In the genomic region with DNA sequence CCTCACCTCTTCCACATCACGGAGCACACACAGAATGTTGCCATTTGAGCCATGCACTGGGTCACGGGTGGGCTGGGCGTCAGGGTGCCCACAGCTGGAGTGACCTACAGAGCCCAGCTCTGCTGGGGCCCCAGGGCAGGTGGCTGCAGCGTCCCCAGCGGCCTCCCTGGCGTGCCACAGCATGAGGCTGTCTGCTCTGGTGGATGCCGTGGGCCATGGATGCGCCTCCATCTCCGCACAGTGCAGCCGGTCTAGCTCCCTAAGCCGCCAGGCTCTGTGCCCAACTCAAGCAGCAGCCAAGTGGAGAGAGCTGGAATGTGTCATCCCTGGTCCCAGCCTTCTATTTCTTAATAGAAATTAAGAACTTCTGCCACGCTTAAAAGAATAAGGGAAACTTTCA, we compare ENCODE assay signal across 14 cellular contexts. TPM values are rescaled to one million over a fixed set of nuclear protein-coding genes. Genes with fewer than 3 reads are reported as not detected.
DNase-seq lines count a peak whose midpoint lies in the region; ATAC-seq and TF ChIP-seq lines count a peak whose summit lies in the region.
"Had no signal": no experiment of that assay in that cellular context is flagged by ENCODE, and none has a peak within 500 bp of the region (broad histone marks: within the 10 kb centered on the region; RNA-seq: fewer than 3 reads in every experiment).

No MANE protein-coding gene starts in this region.

- intact Hi-C loops in left ventricle myocardium superior (cut with micrococcal nuclease), result no loop called here
- intact Hi-C loops in activated CD4-positive, alpha-beta memory T cell treated with anti-CD3 and anti-CD28 coated beads for 36 hours (cut with micrococcal nuclease), result no loop called here

- CTCF ChIA-PET in activated CD4-positive, alpha-beta memory T cell treated with anti-CD3 and anti-CD28 coated beads for 36 hours (lab: Charles Lee), result no interaction called here
- CTCF ChIA-PET in WTC11 (lab: Charles Lee) (interaction anchor here (0.7 kb wide), 1 partner anchor 60 kb away, joined by 3 read pairs; no protein-coding TSS in a partner anchor), HEK293T (lab: Yijun Ruan, JAX) (no interaction called here)

- no peaks in the 10 kb centered on the region for H3K27me3 Mint-ChIP-seq in activated CD4-positive, alpha-beta memory T cell treated with anti-CD3 and anti-CD28 coated beads for 36 hours
- H3K27me3 Mint-ChIP-seq in WTC11 (ENCODE audit: low read depth), result no peaks in the 10 kb centered on the region

- peak; percentile 71 for DNase-seq in AG08395 (ENCODE audit: low spot score)
- DNase-seq in astrocyte of the hippocampus (ENCODE audit: low read depth, low spot score), result peak; percentile 28
- peak; percentile 84 for DNase-seq in left ventricle myocardium superior
- DNase-seq in nucleus accumbens (lab: John Stamatoyannopoulos, UW), result peak in 41 of 56 donors; percentile 12 to 79 (median 51)
- DNase-seq in activated T-cell treated with anti-CD3 and anti-CD28 coated beads for 4 hours, result no peak
- DNase-seq in activated CD4-positive, alpha-beta memory T cell treated with anti-CD3 and anti-CD28 coated beads for 36 hours, result no peak
- DNase-seq in WTC11 (ENCODE audit: low spot score), result no peak
- no peak for DNase-seq in HEK293T (ENCODE audit: extremely low spot score)
- DNase-seq: DMS153; kidney glomerular epithelial cell; stimulated activated CD4-positive, alpha-beta T cell treated with anti-CD3 and anti-CD28 coated beads, Interleukin-12 subunit alpha, Interleukin-12 subunit beta, amount 100 ng/mL, for 4 hours; testis had no signal

- H3K9me3 Mint-ChIP-seq in activated CD4-positive, alpha-beta memory T cell treated with anti-CD3 and anti-CD28 coated beads for 36 hours, result no peaks in the 10 kb centered on the region
- no peaks in the 10 kb centered on the region for H3K9me3 Mint-ChIP-seq in WTC11
- H3K9me3 Mint-ChIP-seq: activated naive CD4-positive, alpha-beta T cell treated with anti-CD3 and anti-CD28 coated beads, Interleukin-2, amount 50 U/mL, for 72 hours; neural progenitor cell had no signal

- no peak overlapping the region for H3K4me3 Mint-ChIP-seq in activated CD4-positive, alpha-beta memory T cell treated with anti-CD3 and anti-CD28 coated beads for 36 hours
- no peak overlapping the region for H3K4me3 Mint-ChIP-seq in WTC11
- H3K4me3 Mint-ChIP-seq: neural progenitor cell had no signal

- no peak for TF ChIP-seq CTCF in WTC11 (IDR thresholded peaks at IDR 0.05)

- ATAC-seq in left ventricle myocardium superior, result peak; percentile 80
- no peak for ATAC-seq in WTC11
- ATAC-seq: activated naive CD4-positive, alpha-beta T cell treated with anti-CD3 and anti-CD28 coated beads, Interleukin-2, amount 50 U/mL, for 72 hours had no signal

- H3K4me1 Mint-ChIP-seq in activated CD4-positive, alpha-beta memory T cell treated with anti-CD3 and anti-CD28 coated beads for 36 hours (ENCODE audit: low read depth), result peaks cover 13% of the 10 kb centered on the region
- peaks cover 47% of the 10 kb centered on the region for H3K4me1 Mint-ChIP-seq in WTC11

- no peaks in the 10 kb centered on the region for H3K36me3 Mint-ChIP-seq in activated CD4-positive, alpha-beta memory T cell treated with anti-CD3 and anti-CD28 coated beads for 36 hours
- no peaks in the 10 kb centered on the region for H3K36me3 Mint-ChIP-seq in WTC11
- H3K36me3 Mint-ChIP-seq: activated naive CD4-positive, alpha-beta T cell treated with anti-CD3 and anti-CD28 coated beads, Interleukin-2, amount 50 U/mL, for 72 hours had no signal

- no peak overlapping the region for H3K27ac Mint-ChIP-seq in activated CD4-positive, alpha-beta memory T cell treated with anti-CD3 and anti-CD28 coated beads for 36 hours
- H3K27ac Mint-ChIP-seq in WTC11, result no peak overlapping the region
- H3K27ac Mint-ChIP-seq: activated naive CD4-positive, alpha-beta T cell treated with anti-CD3 and anti-CD28 coated beads, Interleukin-2, amount 50 U/mL, for 72 hours; neural progenitor cell had no signal

- POLR2A ChIA-PET in activated CD4-positive, alpha-beta memory T cell treated with anti-CD3 and anti-CD28 coated beads for 36 hours (lab: Charles Lee), result no interaction called here
- POLR2A ChIA-PET in WTC11 (lab: Charles Lee) (no interaction called here), HEK293T (lab: Yijun Ruan, JAX) (no interaction called here)

TF ChIP-seq in WTC11, 78 proteins besides CTCF, POLR2A, EP300 and RAD21:
- TF ChIP-seq ZNF263 (CRISPR knock-in tag; IDR thresholded peaks at IDR 0.05; ENCODE audit: low read depth) (no peak), NFYB (CRISPR knock-in tag; conservative IDR thresholded peaks at IDR 0.05; ENCODE audit: low read depth) (no peak)

TF ChIP-seq in HEK293T, 16 proteins besides CTCF, POLR2A, EP300 and RAD21:
- TF ChIP-seq NFRKB (IDR thresholded peaks at IDR 0.05), result no peak
- TF ChIP-seq L3MBTL2 (conservative IDR thresholded peaks at IDR 0.05), result no peak
- TF ChIP-seq, protein P1, sequence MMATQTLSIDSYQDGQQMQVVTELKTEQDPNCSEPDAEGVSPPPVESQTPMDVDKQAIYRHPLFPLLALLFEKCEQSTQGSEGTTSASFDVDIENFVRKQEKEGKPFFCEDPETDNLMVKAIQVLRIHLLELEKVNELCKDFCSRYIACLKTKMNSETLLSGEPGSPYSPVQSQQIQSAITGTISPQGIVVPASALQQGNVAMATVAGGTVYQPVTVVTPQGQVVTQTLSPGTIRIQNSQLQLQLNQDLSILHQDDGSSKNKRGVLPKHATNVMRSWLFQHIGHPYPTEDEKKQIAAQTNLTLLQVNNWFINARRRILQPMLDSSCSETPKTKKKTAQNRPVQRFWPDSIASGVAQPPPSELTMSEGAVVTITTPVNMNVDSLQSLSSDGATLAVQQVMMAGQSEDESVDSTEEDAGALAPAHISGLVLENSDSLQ (IDR thresholded peaks at IDR 0.05), result no peak
- TF ChIP-seq BHLHE40 (IDR thresholded peaks at IDR 0.05; ENCODE audit: borderline replicate concordance), result no peak

RNA-seq across cellular contexts. Expression of a gene that starts 59.1 kb away (rescaled TPM):
- total RNA-seq in left ventricle myocardium superior, result 102 TPM
- total RNA-seq in activated CD4-positive, alpha-beta memory T cell treated with anti-CD3 and anti-CD28 coated beads for 36 hours, result 10 to 100 TPM; 36.6 to 38.7 TPM
- total RNA-seq in WTC11 (2021), result 100 to 133 TPM (median 126 TPM) in 3 replicates

Comparison
In these comparisons a context has a peak if more than half of its experiments do, and no peak if none do; other contexts are left out.
1. DNase-seq: peak in AG08395 (single experiment), astrocyte of the hippocampus (single experiment), left ventricle myocardium superior (single experiment) and nucleus accumbens (41 of 56); none in activated T-cell treated with anti-CD3 and anti-CD28 coated beads for 4 hours (single experiment), activated CD4-positive, alpha-beta memory T cell treated with anti-CD3 and anti-CD28 coated beads for 36 hours (single experiment), WTC11 (single experiment) and HEK293T (single experiment).